Comparison of ENCODE assay signal across 12 cellular contexts in the genomic region with DNA sequence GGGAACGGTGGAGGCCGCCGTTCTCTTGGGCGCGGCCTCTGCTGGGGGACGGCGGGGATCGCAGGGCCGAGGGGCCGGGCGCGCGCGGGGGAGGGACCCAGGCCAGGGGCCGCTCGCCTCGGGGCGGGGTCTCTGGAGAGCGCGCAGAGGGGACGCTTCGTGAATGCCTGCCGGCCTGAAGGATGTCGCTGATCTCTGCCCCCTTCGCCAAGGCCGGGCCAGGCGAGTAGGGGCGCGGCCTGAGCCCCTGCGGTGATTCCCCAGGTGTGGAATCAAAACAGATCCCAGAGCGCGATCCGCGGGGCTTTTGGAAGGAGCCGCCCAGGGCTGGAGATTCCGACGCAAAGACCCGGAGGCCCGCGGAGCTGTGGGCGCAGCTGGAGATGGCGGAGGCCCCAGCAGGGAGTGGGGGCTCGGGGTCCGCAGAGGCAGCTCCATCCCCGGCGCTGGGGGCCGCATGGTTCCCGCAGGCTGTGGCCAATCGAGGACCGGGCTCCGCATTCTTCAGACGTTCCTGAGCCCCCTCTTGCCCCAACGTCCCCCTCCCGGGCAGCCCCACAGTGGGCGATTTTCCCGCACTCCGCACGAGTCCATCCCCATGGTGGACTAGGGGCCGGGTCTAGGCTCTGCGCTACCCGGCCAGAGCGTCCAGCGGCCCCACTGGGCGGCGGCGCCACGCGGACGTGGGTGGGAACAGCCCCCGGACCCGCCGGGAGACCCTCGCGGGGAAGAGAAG.
DNase-seq lines count a peak whose midpoint lies in the region; ATAC-seq, FAIRE-seq and TF ChIP-seq lines count a peak whose summit lies in the region.
"Had no signal": no experiment of that assay in that cellular context is flagged by ENCODE, and none has a peak within 500 bp of the region (broad histone marks: within the 10 kb centered on the region; RNA-seq: fewer than 3 reads in every experiment).

No MANE protein-coding gene starts in this region.

- ATAC-seq in HepG2 (peak; percentile 94), HG03045 (IDR thresholded peaks at IDR 0.05; ENCODE audit: unreplicated experiment) (no peak), HG03520 (IDR thresholded peaks at IDR 0.05; ENCODE audit: unreplicated experiment) (no peak), T-cell (replicated peaks in 1 of 4) (no peak)

- 28% methylated on average over 8 of the region's 74 CpGs for WGBS in HepG2 (ENCODE audit: low lambda C conversion rate)
- 2 to 10% (median 4%) methylated on average over 20 to 74 of the region's 74 CpGs for WGBS in spleen, 5 donors

- H2AFZ ChIP-seq in HepG2 (ENCODE audit: low read length), result no peak overlapping the region

- peak overlapping the region; percentile 65 for H3K4me2 ChIP-seq in HepG2 (ENCODE audit: low read depth, low read length)

- H3K36me3 Mint-ChIP-seq in endothelial cell (ENCODE audit: low read depth, unreplicated experiment) (no peaks in the 10 kb centered on the region), T-cell (peaks cover 2% of the 10 kb centered on the region)

- BruUV-seq in HepG2 (replicated peaks; lab: Mats Ljungman, UMichigan), result TSS peak; percentile 50

- H3K9me3 Mint-ChIP-seq in endothelial cell (ENCODE audit: unreplicated experiment), result no peaks in the 10 kb centered on the region
- peaks cover 4 to 10% (median 5%) of the 10 kb centered on the region in 3 donors for H3K9me3 Mint-ChIP-seq in T-cell

- in situ Hi-C loops in HepG2 (cut with HindIII; ENCODE audit: extremely low pct_ligation_motif_present, low pct_unique_long_range_greater_than_20kb), result no loop called here

- DNase-seq in NCI-H1930 (lab: John Stamatoyannopoulos, UW) (peak; percentile 56 to 60), endothelial cell (ENCODE audit: low spot score) (peak; percentile 60), HepG2 (ENCODE audit: low spot score) (no peak), spleen (no peak), UCSD-AML1 (lab: John Stamatoyannopoulos, UW; ENCODE audit: unreplicated experiment) (no peak), T-cell (no peak)
- DNase-seq: CD8-positive, alpha-beta memory T cell; NCI-H2029; Peyer's patch had no signal

- peak overlapping the region; percentile 30 to 67 (median 53); a peak in 4 of 6 replicates for H3K4me3 ChIP-seq in HepG2 (replicated peaks in 1 of 3; ENCODE audit: insufficient read depth in 1 of 3, low read depth in 2 of 3, low read length in 3 of 3)
- peak overlapping the region; percentile 18 to 60 (median 26) for H3K4me3 ChIP-seq in spleen

- no peak; the same call in 1 of the 2 replicates for TF ChIP-seq RAD21 in HepG2 (CRISPR knock-in tag; IDR thresholded peaks at IDR 0.05)

- H3K27ac Mint-ChIP-seq in endothelial cell (ENCODE audit: unreplicated experiment), result no peak overlapping the region
- no peak overlapping the region for H3K27ac Mint-ChIP-seq in T-cell
- H3K27ac Mint-ChIP-seq: CD8-positive, alpha-beta memory T cell; dendritic cell treated with granulocyte-macrophage colony-stimulating factor and Interleukin-4, amounts not matched to agents 40 ng/mL and 50 ng/mL, for 4 days had no signal

- H3K27me3 Mint-ChIP-seq in endothelial cell (ENCODE audit: unreplicated experiment) (peaks cover 3% of the 10 kb centered on the region), T-cell (peaks cover 26 to 42% of the 10 kb centered on the region in 2 donors)

- CTCF ChIA-PET in HepG2 (lab: Yijun Ruan, JAX; ENCODE audit: low intra/inter-chr PET ratio, low total read pairs) (interaction anchor here (1.9 kb wide), 1 partner anchor 31 kb away, joined by 6 read pairs; no protein-coding TSS in a partner anchor), T-cell (lab: Charles Lee) (no interaction called here)

- no peak overlapping the region for H3K27ac ChIP-seq in HepG2 (ENCODE audit: extremely low read length, insufficient read depth, low read length)
- no peak overlapping the region for H3K27ac ChIP-seq in spleen
- H3K27ac ChIP-seq: Peyer's patch had no signal

- TF ChIP-seq POLR2A in HepG2 (IDR thresholded peaks at IDR 0.05; ENCODE audit: insufficient read depth in 1 of 2, low read depth in 2 of 2, low read length in 2 of 2) (no peak), spleen (IDR thresholded peaks at IDR 0.05) (no peak)

- TF ChIP-seq CTCF in endothelial cell (IDR thresholded peaks at IDR 0.05; ENCODE audit: unreplicated experiment) (no peak), HepG2 (CRISPR knock-in tag; IDR thresholded peaks at IDR 0.05) (peak; percentile 50), spleen (IDR thresholded peaks at IDR 0.05 in 8 of 11, conservative IDR thresholded peaks at IDR 0.05 in 3 of 11) (no peak)

- H3K4me1 ChIP-seq in HepG2 (ENCODE audit: insufficient read depth, low read length), result no peaks in the 10 kb centered on the region
- H3K4me1 ChIP-seq in spleen, result peaks cover 3 to 16% (median 10%) of the 10 kb centered on the region in 6 donors
- H3K4me1 ChIP-seq: Peyer's patch had no signal

- H3K9me3 ChIP-seq in HepG2 (ENCODE audit: low read length) (no peaks in the 10 kb centered on the region; the same call in 1 of the 2 replicates), spleen (peaks cover 0 to 13% (median 4%) of the 10 kb centered on the region in 8 donors)
- H3K9me3 ChIP-seq: Peyer's patch had no signal

- intact Hi-C loops in HepG2 (cut with micrococcal nuclease; ENCODE audit: unreplicated experiment), result no loop called here
- intact Hi-C loops in spleen (cut with DNase I; ENCODE audit: low total_unique reads), result no loop called here

- H3K9ac ChIP-seq in HepG2 (ENCODE audit: insufficient read depth, low read depth, low read length), result 0 out of 2 replicates have a peak overlapping the region, but pooled peaks have one; percentile 15

- H3K79me2 ChIP-seq in HepG2 (ENCODE audit: insufficient read depth, low read length), result no peaks in the 10 kb centered on the region

- FAIRE-seq in HepG2 (lab: Jason Lieb, UNC), result no peak

- H4K20me1 ChIP-seq in HepG2 (ENCODE audit: insufficient read depth, low read length), result no peaks in the 10 kb centered on the region

- H3K4me1 Mint-ChIP-seq in endothelial cell (ENCODE audit: unreplicated experiment), result no peaks in the 10 kb centered on the region
- peaks cover 0 to 6% (median 2%) of the 10 kb centered on the region in 3 donors for H3K4me1 Mint-ChIP-seq in T-cell

- H3K36me3 ChIP-seq in HepG2 (replicated peaks in 1 of 2; ENCODE audit: control insufficient read depth in 1 of 2, insufficient read depth in 2 of 2, low read length in 2 of 2), result no peaks in the 10 kb centered on the region
- H3K36me3 ChIP-seq in spleen, result no peaks in the 10 kb centered on the region
- H3K36me3 ChIP-seq: Peyer's patch had no signal

- peaks cover 2 to 15% of the 10 kb centered on the region in 2 experiments; a peak in 2 of 5 replicates for H3K27me3 ChIP-seq in HepG2 (ENCODE audit: control insufficient read depth in 1 of 2, insufficient read depth in 2 of 2, low read length in 2 of 2)
- peaks cover 0 to 51% (median 27%) of the 10 kb centered on the region in 7 donors for H3K27me3 ChIP-seq in spleen (replicated peaks in 1 of 7)
- H3K27me3 ChIP-seq: Peyer's patch had no signal

- POLR2A ChIA-PET in HepG2 (lab: Yijun Ruan, JAX) (interaction anchor here (1.5 to 1.7 kb wide), 2 partner anchors 15 to 26 kb away, joined by 8 to 10 read pairs; no protein-coding TSS in a partner anchor), T-cell (lab: Charles Lee) (no interaction called here)

- H3K4me3 Mint-ChIP-seq in endothelial cell (ENCODE audit: unreplicated experiment), result peak overlapping the region; percentile 87
- no peak overlapping the region for H3K4me3 Mint-ChIP-seq in T-cell
- H3K4me3 Mint-ChIP-seq: CD8-positive, alpha-beta memory T cell; dendritic cell treated with granulocyte-macrophage colony-stimulating factor and Interleukin-4, amounts not matched to agents 40 ng/mL and 50 ng/mL, for 4 days had no signal

- TF ChIP-seq EP300 in HepG2 (IDR thresholded peaks at IDR 0.05; ENCODE audit: low read depth in 2 of 2, low read length in 2 of 2), result no peak
- no peak for TF ChIP-seq EP300 in HepG2 (CRISPR knock-in tag; IDR thresholded peaks at IDR 0.05; ENCODE audit: borderline replicate concordance)

TF ChIP-seq in HepG2, 621 proteins besides CTCF, POLR2A, EP300 and RAD21 (continues in another document):
- no peak for TF ChIP-seq ZNF432 (CRISPR knock-in tag; IDR thresholded peaks at IDR 0.05; ENCODE audit: borderline replicate concordance)
- 0 out of 2 replicates have a peak, but pooled peaks have one; percentile 29 for TF ChIP-seq PHF20 (CRISPR knock-in tag; IDR thresholded peaks at IDR 0.05)
- TF ChIP-seq KDM5B (CRISPR knock-in tag; IDR thresholded peaks at IDR 0.05; ENCODE audit: borderline replicate concordance), result 0 out of 2 replicates have a peak, but pooled peaks have one; percentile 48
- TF ChIP-seq ZNF24 (IDR thresholded peaks at IDR 0.05), result no peak
- TF ChIP-seq, protein P1, sequence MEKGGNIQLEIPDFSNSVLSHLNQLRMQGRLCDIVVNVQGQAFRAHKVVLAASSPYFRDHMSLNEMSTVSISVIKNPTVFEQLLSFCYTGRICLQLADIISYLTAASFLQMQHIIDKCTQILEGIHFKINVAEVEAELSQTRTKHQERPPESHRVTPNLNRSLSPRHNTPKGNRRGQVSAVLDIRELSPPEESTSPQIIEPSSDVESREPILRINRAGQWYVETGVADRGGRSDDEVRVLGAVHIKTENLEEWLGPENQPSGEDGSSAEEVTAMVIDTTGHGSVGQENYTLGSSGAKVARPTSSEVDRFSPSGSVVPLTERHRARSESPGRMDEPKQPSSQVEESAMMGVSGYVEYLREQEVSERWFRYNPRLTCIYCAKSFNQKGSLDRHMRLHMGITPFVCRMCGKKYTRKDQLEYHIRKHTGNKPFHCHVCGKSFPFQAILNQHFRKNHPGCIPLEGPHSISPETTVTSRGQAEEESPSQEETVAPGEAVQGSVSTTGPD (CRISPR knock-in tag; IDR thresholded peaks at IDR 0.05), result no peak
- peak; percentile 92 for TF ChIP-seq ZNF121 (CRISPR knock-in tag; IDR thresholded peaks at IDR 0.05)
- peak; percentile 46 for TF ChIP-seq HNRNPLL (IDR thresholded peaks at IDR 0.05; ENCODE audit: low read depth, low read length, poor library complexity, severe bottlenecking)
- 0 out of 2 replicates have a peak, but pooled peaks have one; percentile 62 for TF ChIP-seq MTF2 (CRISPR knock-in tag; IDR thresholded peaks at IDR 0.05; ENCODE audit: borderline replicate concordance)
- TF ChIP-seq TBX2 (CRISPR knock-in tag; IDR thresholded peaks at IDR 0.05; ENCODE audit: borderline replicate concordance), result peak; percentile 20; the same call in 1 of the 2 replicates

Comparison
In these comparisons a context has a peak if more than half of its experiments do, and no peak if none do; other contexts are left out.
1. DNase-seq: peak in NCI-H1930 (2 of 2) and endothelial cell (single experiment); none in HepG2 (single experiment), spleen (single experiment), UCSD-AML1 (single experiment) and T-cell (0 of 34).